ENCODE assay signal across 8 cellular contexts in genomic region chr19:1264801-1265610, GRCh38. TPM values are rescaled to one million over a fixed set of nuclear protein-coding genes. Genes with fewer than 3 reads are reported as not detected.
DNase-seq lines count a peak whose midpoint lies in the region; ATAC-seq and TF ChIP-seq lines count a peak whose summit lies in the region.

No MANE protein-coding gene starts in this region.

- H3K27ac Mint-ChIP-seq in chondrocyte (ENCODE audit: unreplicated experiment): peak overlapping the region; percentile 96

- H3K9me3 ChIP-seq in lung (ENCODE audit: control insufficient read depth in 2 of 2, insufficient read depth in 1 of 2, low read length in 1 of 2): no peaks in the 10 kb centered on the region
- H3K9me3 ChIP-seq in upper lobe of left lung: no peaks in the 10 kb centered on the region

- no peaks in the 10 kb centered on the region for H3K27me3 ChIP-seq in lung (ENCODE audit: control insufficient read depth, insufficient read depth)
- H3K27me3 ChIP-seq in upper lobe of left lung: no peaks in the 10 kb centered on the region

- TF ChIP-seq POLR2A in NB4 (IDR thresholded peaks at IDR 0.05; ENCODE audit: extremely low read depth, insufficient read length): no peak
- TF ChIP-seq POLR2A in upper lobe of left lung (IDR thresholded peaks at IDR 0.05): no peak

- TF ChIP-seq CTCF in NB4 (IDR thresholded peaks at IDR 0.05; ENCODE audit: low read depth, low read length) (no peak), chondrocyte (IDR thresholded peaks at IDR 0.05) (no peak), lung (IDR thresholded peaks at IDR 0.05; ENCODE audit: control extremely low read depth, extremely low read depth) (no peak), upper lobe of left lung (IDR thresholded peaks at IDR 0.05) (no peak)

- H3K4me1 ChIP-seq in lung (ENCODE audit: control insufficient read depth in 2 of 2, insufficient read depth in 2 of 2, low read length in 2 of 2) (peaks cover 9 to 41% of the 10 kb centered on the region in 2 donors), upper lobe of left lung (peaks cover 68 to 87% (median 77%) of the 10 kb centered on the region in 4 donors)

- H3K27ac ChIP-seq in lung (ENCODE audit: low read depth in 1 of 2, low read length in 1 of 2): peak overlapping the region; percentile 78 to 90
- H3K27ac ChIP-seq in upper lobe of left lung: peak overlapping the region; percentile 85 to 100 (median 93)

- no peak overlapping the region for H3K4me3 Mint-ChIP-seq in chondrocyte (ENCODE audit: unreplicated experiment)

- peak; percentile 79 for DNase-seq in Caki2 (ENCODE audit: low read depth)
- peak; percentile 47 for DNase-seq in NB4 (ENCODE audit: low read depth)
- no peak for DNase-seq in chondrocyte (ENCODE audit: low spot score)
- peak; percentile 78 for DNase-seq in lung (ENCODE audit: low spot score)
- peak; percentile 80 to 84 for DNase-seq in upper lobe of left lung

- peaks cover under 1% of the 10 kb centered on the region for H3K36me3 Mint-ChIP-seq in chondrocyte (ENCODE audit: low read depth)

- H3K36me3 ChIP-seq in lung (ENCODE audit: control insufficient read depth in 2 of 2, insufficient read depth in 2 of 2, low read length in 2 of 2) (no peaks in the 10 kb centered on the region), upper lobe of left lung (no peaks in the 10 kb centered on the region)

- no peaks in the 10 kb centered on the region for H3K27me3 Mint-ChIP-seq in chondrocyte (ENCODE audit: low read depth)

- peak in 2 of 4 donors; percentile 56 to 57 for TF ChIP-seq EP300 in upper lobe of left lung (IDR thresholded peaks at IDR 0.05)

- H3K4me3 ChIP-seq in NB4 (ENCODE audit: low read depth, low read length) (no peak overlapping the region), lung (no peak overlapping the region), upper lobe of left lung (peak overlapping the region in 2 of 4 donors; percentile 60 to 66)

- H3K9me3 Mint-ChIP-seq in chondrocyte (ENCODE audit: low read depth): no peaks in the 10 kb centered on the region

- ATAC-seq in lung (ENCODE audit: insufficient read depth, low FRiP score) (no peak), upper lobe of left lung (ENCODE audit: low FRiP score in 2 of 2) (peak; percentile 19 to 32), GM18498 (IDR thresholded peaks at IDR 0.05; ENCODE audit: unreplicated experiment) (no peak), HG02852 (IDR thresholded peaks at IDR 0.05; ENCODE audit: unreplicated experiment) (no peak), GM18867 (IDR thresholded peaks at IDR 0.05; ENCODE audit: unreplicated experiment) (no peak)

- WGBS in lung, 2 donors: 72 to 83% methylated on average over 26 of the region's 26 CpGs
- WGBS in upper lobe of left lung, 2 donors: 80% methylated on average over 23 of the region's 26 CpGs; no CpG with 5 or more reads in 1 of the 2 donors

- in situ Hi-C loops in Caki2 (cut with HindIII; ENCODE audit: low pct_unique_long_range_greater_than_20kb, low sequenced_read_pairs): no loop called here

- H3K4me1 Mint-ChIP-seq in chondrocyte (ENCODE audit: low read depth): peaks cover 66% of the 10 kb centered on the region

RNA-seq across cellular contexts. Expression of gene CIRBP, which starts 4.1 kb away (rescaled TPM):
- total RNA-seq in Caki2 (2014; rRNA removed; shearing (Covaris generic); ENCODE audit: low replicate concordance): 51.1 and 84.1 TPM in 2 replicates
- total RNA-seq in chondrocyte: 295 to 320 TPM (median 303 TPM) in 3 replicates
- 100 to 1,000 TPM; 435 to 443 TPM for total RNA-seq in lung
- polyA plus RNA-seq in lung: 100 to 1,000 TPM; 313 to 488 TPM
- 1,000 to 10,000 TPM in 1 of 6 donors, 100 to 1,000 TPM in 5; 326 to 1,348 (median 441) TPM for total RNA-seq in upper lobe of left lung

RNA-seq across cellular contexts. Expression of gene FAM174C, which starts 10.3 kb away (rescaled TPM):
- total RNA-seq in Caki2 (2014; rRNA removed; shearing (Covaris generic); ENCODE audit: low replicate concordance): 24.8 and 29.5 TPM in 2 replicates
- total RNA-seq in chondrocyte (32.7 to 41.3 TPM (median 36.1 TPM) in 3 replicates), lung (10 to 100 TPM; 17.5 to 66.5 TPM), upper lobe of left lung (10 to 100 TPM; 43.0 to 85.3 (median 59.6) TPM)
- 10 to 100 TPM; 72.3 to 89.3 TPM for polyA plus RNA-seq in lung

RNA-seq across cellular contexts. Expression of gene MIDN, which starts 16.6 kb away (rescaled TPM):
- total RNA-seq in Caki2 (2014; rRNA removed; shearing (Covaris generic); ENCODE audit: low replicate concordance): 5.8 and 7.6 TPM in 2 replicates
- total RNA-seq in chondrocyte (64.5 to 75.3 TPM (median 68.3 TPM) in 3 replicates), lung (100 to 1,000 TPM in 1 of 2 donors, 10 to 100 TPM in 1; 39.7 to 185 TPM), upper lobe of left lung (100 to 1,000 TPM in 2 of 6 donors, 10 to 100 TPM in 4; 33.5 to 176 (median 75.9) TPM)
- 10 to 100 TPM; 49.3 to 68.0 TPM for polyA plus RNA-seq in lung

RNA-seq across cellular contexts. Expression of gene EFNA2, which starts 20.7 kb away (rescaled TPM):
- not detected in 2 replicates for total RNA-seq in Caki2 (2014; rRNA removed; shearing (Covaris generic); ENCODE audit: low replicate concordance)
- total RNA-seq in chondrocyte: 7.0 to 7.9 TPM (median 7.2 TPM) in 3 replicates
- under 1 TPM in 1 of 2 donors, not detected in 1; 0.37 TPM for total RNA-seq in lung
- polyA plus RNA-seq in lung: not detected
- total RNA-seq in upper lobe of left lung: not detected

RNA-seq across cellular contexts. Expression of gene ATP5F1D, which starts 23.5 kb away (rescaled TPM):
- 17.9 and 24.9 TPM in 2 replicates for total RNA-seq in Caki2 (2014; rRNA removed; shearing (Covaris generic); ENCODE audit: low replicate concordance)
- total RNA-seq in chondrocyte (110 to 125 TPM (median 122 TPM) in 3 replicates), lung (100 to 1,000 TPM in 1 of 2 donors, 10 to 100 TPM in 1; 27.1 to 217 TPM), upper lobe of left lung (100 to 1,000 TPM in 3 of 6 donors, 10 to 100 TPM in 3; 56.0 to 187 (median 113) TPM)
- 100 to 1,000 TPM; 157 to 266 TPM for polyA plus RNA-seq in lung

Comparison
In these comparisons a context has a peak if more than half of its experiments do, and no peak if none do; other contexts are left out.
1. ATAC-seq: peak in upper lobe of left lung (2 of 2); none in lung (single experiment), GM18498 (single experiment), HG02852 (single experiment) and GM18867 (single experiment).